ENCODE assay signal across 19 cellular contexts in genomic region chr11:17572791-17573460, GRCh38. TPM values are rescaled to one million over a fixed set of nuclear protein-coding genes. Genes with fewer than 3 reads are reported as not detected.
DNase-seq lines count a peak whose midpoint lies in the region; ATAC-seq and TF ChIP-seq lines count a peak whose summit lies in the region.
"Had no signal": no experiment of that assay in that cellular context is flagged by ENCODE, and none has a peak within 500 bp of the region (broad histone marks: within the 10 kb centered on the region; RNA-seq: fewer than 3 reads in every experiment).

No MANE protein-coding gene starts in this region.

- no peaks in the 10 kb centered on the region for H3K9me3 Mint-ChIP-seq in natural killer cell treated with Interleukin-12 subunit alpha and Interleukin-12 subunit beta and Interleukin-15 and Interleukin-18, amount 100 ng/mL, for 72 hours
- no peaks in the 10 kb centered on the region for H3K9me3 Mint-ChIP-seq in natural killer cell
- no peaks in the 10 kb centered on the region for H3K9me3 Mint-ChIP-seq in neural progenitor cell

- H3K27ac Mint-ChIP-seq in natural killer cell treated with Interleukin-12 subunit alpha and Interleukin-12 subunit beta and Interleukin-15 and Interleukin-18, amount 100 ng/mL, for 72 hours: no peak overlapping the region
- H3K27ac Mint-ChIP-seq in natural killer cell (no peak overlapping the region), neural progenitor cell (peak overlapping the region; percentile 29)

- H3F3A ChIP-seq in neural progenitor cell (ENCODE audit: low read depth): no peaks in the 10 kb centered on the region

- no peaks in the 10 kb centered on the region for H3K4me1 ChIP-seq in neural progenitor cell

- DNase-seq in natural killer cell treated with Interleukin-12 subunit alpha and Interleukin-12 subunit beta and Interleukin-15 and Interleukin-18, amount 100 ng/mL, for 72 hours (ENCODE audit: low spot score): peak; percentile 58
- no peak for DNase-seq in natural killer cell
- DNase-seq in ecto neural progenitor cell (ENCODE audit: low spot score): peak; percentile 15
- no peak for DNase-seq in neural progenitor cell (ENCODE audit: low spot score)
- DNase-seq in HuH-7 (ENCODE audit: low spot score): no peak
- DNase-seq: COR-L47, DMS153, EL, HCEC 1CT, NCI-H146, NCI-H748 treated with DMSO at 0.1 percent for 48 hours, PC-3, SK-N-SH had no signal

- H3K4me2 ChIP-seq in neural progenitor cell: no peak overlapping the region
- H3K4me2 ChIP-seq: SK-N-SH had no signal

- no peaks in the 10 kb centered on the region for H3K9me3 ChIP-seq in neural progenitor cell (ENCODE audit: low read depth)
- H3K9me3 ChIP-seq: SK-N-SH had no signal

- H3K9ac ChIP-seq in neural progenitor cell: no peak overlapping the region
- H3K9ac ChIP-seq: SK-N-SH had no signal

- peaks cover 7 to 15% of the 10 kb centered on the region in 2 donors for H3K27me3 Mint-ChIP-seq in natural killer cell treated with Interleukin-12 subunit alpha and Interleukin-12 subunit beta and Interleukin-15 and Interleukin-18, amount 100 ng/mL, for 72 hours
- H3K27me3 Mint-ChIP-seq in natural killer cell (ENCODE audit: low read depth in 2 of 2) (peaks cover 0 to 4% of the 10 kb centered on the region in 2 donors), neural progenitor cell (ENCODE audit: insufficient read depth, low read depth) (peaks cover 14% of the 10 kb centered on the region)

- no peaks in the 10 kb centered on the region for H3K27me3 ChIP-seq in neural progenitor cell

- no peak for ATAC-seq in natural killer cell treated with Interleukin-12 subunit alpha and Interleukin-12 subunit beta and Interleukin-15 and Interleukin-18, amount 100 ng/mL, for 72 hours
- no peak for ATAC-seq in natural killer cell
- ATAC-seq in HG03571 (IDR thresholded peaks at IDR 0.05; ENCODE audit: unreplicated experiment): no peak
- no peak for ATAC-seq in GM21723 (IDR thresholded peaks at IDR 0.05; ENCODE audit: unreplicated experiment)
- no peak for ATAC-seq in GM21825 (IDR thresholded peaks at IDR 0.05; ENCODE audit: unreplicated experiment)
- ATAC-seq: PC-3 had no signal

- no peak overlapping the region for H3K4me3 Mint-ChIP-seq in natural killer cell treated with Interleukin-12 subunit alpha and Interleukin-12 subunit beta and Interleukin-15 and Interleukin-18, amount 100 ng/mL, for 72 hours
- no peak overlapping the region for H3K4me3 Mint-ChIP-seq in natural killer cell
- H3K4me3 Mint-ChIP-seq in neural progenitor cell: no peak overlapping the region

- TF ChIP-seq CTCF in natural killer cell (IDR thresholded peaks at IDR 0.05) (no peak), neural progenitor cell (IDR thresholded peaks at IDR 0.05) (no peak)

- H3K4me3 ChIP-seq in neural progenitor cell: no peak overlapping the region
- H3K4me3 ChIP-seq: K562 had no signal

- peaks cover 0 to 9% of the 10 kb centered on the region in 2 donors for H3K4me1 Mint-ChIP-seq in natural killer cell treated with Interleukin-12 subunit alpha and Interleukin-12 subunit beta and Interleukin-15 and Interleukin-18, amount 100 ng/mL, for 72 hours (ENCODE audit: low read depth in 2 of 2)
- H3K4me1 Mint-ChIP-seq in natural killer cell (peaks cover 6 to 16% of the 10 kb centered on the region in 2 donors), neural progenitor cell (peaks cover 14% of the 10 kb centered on the region)

- intact Hi-C loops in natural killer cell (cut with micrococcal nuclease): no loop called here

- H3K27ac ChIP-seq in neural progenitor cell: no peak overlapping the region
- H3K27ac ChIP-seq: C4-2B had no signal

- H3K79me2 ChIP-seq in neural progenitor cell (ENCODE audit: low read depth): no peaks in the 10 kb centered on the region

- no peaks in the 10 kb centered on the region for H4K20me1 ChIP-seq in neural progenitor cell (ENCODE audit: low read depth)

- no peaks in the 10 kb centered on the region for H3K36me3 ChIP-seq in neural progenitor cell

- no peak overlapping the region for H2AFZ ChIP-seq in neural progenitor cell (replicated peaks)

- no peaks in the 10 kb centered on the region for H3K36me3 Mint-ChIP-seq in natural killer cell treated with Interleukin-12 subunit alpha and Interleukin-12 subunit beta and Interleukin-15 and Interleukin-18, amount 100 ng/mL, for 72 hours
- H3K36me3 Mint-ChIP-seq in natural killer cell: no peaks in the 10 kb centered on the region
- H3K36me3 Mint-ChIP-seq in neural progenitor cell: no peaks in the 10 kb centered on the region

RNA-seq across cellular contexts. Expression of gene OTOG, which starts 25.9 kb away (rescaled TPM):
- total RNA-seq in natural killer cell treated with Interleukin-12 subunit alpha and Interleukin-12 subunit beta and Interleukin-15 and Interleukin-18, amount 100 ng/mL, for 72 hours: not detected
- not detected for total RNA-seq in natural killer cell
- 0.34 and 42.1 TPM in 2 replicates for total RNA-seq in neural progenitor cell (ENCODE audit: low replicate concordance)
- total RNA-seq: A172, K562, PC-3 had no signal

RNA-seq across cellular contexts. Expression of gene USH1C, which starts 28.7 kb away (rescaled TPM):
- total RNA-seq in natural killer cell treated with Interleukin-12 subunit alpha and Interleukin-12 subunit beta and Interleukin-15 and Interleukin-18, amount 100 ng/mL, for 72 hours: not detected
- total RNA-seq in natural killer cell: not detected
- 0.24 and 0.56 TPM in 2 replicates for total RNA-seq in neural progenitor cell (ENCODE audit: low replicate concordance)
- total RNA-seq: A172, K562, PC-3 had no signal

Comparison
In these comparisons a context has a peak if more than half of its experiments do, and no peak if none do; other contexts are left out.
1. DNase-seq: peak in natural killer cell treated with Interleukin-12 subunit alpha and Interleukin-12 subunit beta and Interleukin-15 and Interleukin-18, amount 100 ng/mL, for 72 hours (single experiment) and ecto neural progenitor cell (single experiment); none in natural killer cell (single experiment), neural progenitor cell (single experiment) and HuH-7 (single experiment).